Comparison of ENCODE assay signal across 11 cellular contexts in genomic region chr7:30430777-30431176, GRCh38. TPM values are rescaled to one million over a fixed set of nuclear protein-coding genes. Genes with fewer than 3 reads are reported as not detected.
DNase-seq lines count a peak whose midpoint lies in the region; ATAC-seq and TF ChIP-seq lines count a peak whose summit lies in the region.
"Had no signal": no experiment of that assay in that cellular context is flagged by ENCODE, and none has a peak within 500 bp of the region (broad histone marks: within the 10 kb centered on the region; RNA-seq: fewer than 3 reads in every experiment).

No MANE protein-coding gene starts in this region.

- no peak overlapping the region for H2AFZ ChIP-seq in OCI-LY1 (ENCODE audit: low read length)
- H2AFZ ChIP-seq in GM23338, result no peak overlapping the region

- H3F3A ChIP-seq in OCI-LY1 (ENCODE audit: insufficient read depth, low read length) (no peaks in the 10 kb centered on the region; the same call in 1 of the 2 replicates), GM23338 (replicated peaks; ENCODE audit: low read depth) (no peaks in the 10 kb centered on the region)

- H3K9ac ChIP-seq in OCI-LY1 (ENCODE audit: low read length), result no peak overlapping the region; the same call in 1 of the 2 replicates

- H3K27ac Mint-ChIP-seq in GM23338 (no peak overlapping the region), osteocyte (ENCODE audit: unreplicated experiment) (no peak overlapping the region)

- H3K36me3 ChIP-seq in right atrium auricular region (peaks cover 53% of the 10 kb centered on the region), OCI-LY1 (ENCODE audit: insufficient read depth, low read length) (no peaks in the 10 kb centered on the region), upper lobe of right lung (peaks cover 51% of the 10 kb centered on the region), GM23338 (ENCODE audit: insufficient read depth) (no peaks in the 10 kb centered on the region; the same call in 1 of the 2 replicates)

- H3K9me3 Mint-ChIP-seq in GM23338 (no peaks in the 10 kb centered on the region), osteocyte (ENCODE audit: unreplicated experiment) (no peaks in the 10 kb centered on the region)

- H3K79me2 ChIP-seq in OCI-LY1 (ENCODE audit: insufficient read depth, low read length), result no peaks in the 10 kb centered on the region
- no peaks in the 10 kb centered on the region for H3K79me2 ChIP-seq in GM23338 (replicated peaks; ENCODE audit: insufficient read depth)

- H3K4me3 ChIP-seq in right atrium auricular region (no peak overlapping the region), OCI-LY1 (ENCODE audit: low read depth, low read length, poor library complexity, severe bottlenecking) (no peak overlapping the region), upper lobe of right lung (no peak overlapping the region), GM23338 (no peak overlapping the region)

- no peaks in the 10 kb centered on the region for H3K9me3 ChIP-seq in right atrium auricular region
- no peaks in the 10 kb centered on the region for H3K9me3 ChIP-seq in OCI-LY1 (ENCODE audit: low read length)
- H3K9me3 ChIP-seq in upper lobe of right lung, result no peaks in the 10 kb centered on the region

- intact Hi-C loops in Right ventricle myocardium inferior (cut with DNase I), result no loop called here
- intact Hi-C loops in upper lobe of right lung (cut with DNase I), result no loop called here

- H3K27me3 Mint-ChIP-seq in GM23338 (ENCODE audit: insufficient read depth, low read depth, poor library complexity) (peaks cover 3% of the 10 kb centered on the region), osteocyte (ENCODE audit: unreplicated experiment) (no peaks in the 10 kb centered on the region)

- H3K36me3 Mint-ChIP-seq in GM23338 (ENCODE audit: low read depth), result peaks cover 19% of the 10 kb centered on the region
- peaks cover 26% of the 10 kb centered on the region for H3K36me3 Mint-ChIP-seq in osteocyte (ENCODE audit: unreplicated experiment)

- no peak overlapping the region for H3K4me3 Mint-ChIP-seq in GM23338
- H3K4me3 Mint-ChIP-seq in osteocyte (ENCODE audit: unreplicated experiment), result no peak overlapping the region

- H3K4me2 ChIP-seq in OCI-LY1 (ENCODE audit: low read length) (peak overlapping the region; percentile 18; the same call in 1 of the 2 replicates), GM23338 (no peak overlapping the region)

- TF ChIP-seq CTCF in right atrium auricular region (IDR thresholded peaks at IDR 0.05), result no peak
- TF ChIP-seq CTCF in OCI-LY1 (IDR thresholded peaks at IDR 0.05; ENCODE audit: low read length), result no peak
- no peak for TF ChIP-seq CTCF in upper lobe of right lung (IDR thresholded peaks at IDR 0.05)
- no peak for TF ChIP-seq CTCF in GM23338 (conservative IDR thresholded peaks at IDR 0.05; ENCODE audit: low read depth in 2 of 2)
- TF ChIP-seq CTCF in osteocyte (IDR thresholded peaks at IDR 0.05), result no peak

- DNase-seq in Right ventricle myocardium inferior (ENCODE audit: missing footprints), result peak; percentile 31
- DNase-seq in right atrium auricular region (ENCODE audit: low spot score), result no peak
- peak; percentile 45 for DNase-seq in left lobe of liver (ENCODE audit: low spot score)
- DNase-seq in upper lobe of right lung, result peak; percentile 57
- no peak for DNase-seq in T-helper 1 cell
- DNase-seq in GM23338 (ENCODE audit: low spot score), result no peak
- no peak for DNase-seq in osteocyte (ENCODE audit: extremely low spot score, unreplicated experiment)
- DNase-seq: IMR-90, NCI-H526 treated with DMSO at 0.1 percent for 48 hours, T-helper 9 cell had no signal

- no peaks in the 10 kb centered on the region for H3K9me2 ChIP-seq in OCI-LY1 (ENCODE audit: low read depth, low read length)
- no peaks in the 10 kb centered on the region for H3K9me2 ChIP-seq in GM23338 (ENCODE audit: insufficient read depth)

- ATAC-seq in Right ventricle myocardium inferior (no peak), left lobe of liver (no peak), upper lobe of right lung (peak; percentile 6), GM23338 (no peak)

- H3K27me3 ChIP-seq in right atrium auricular region, result no peaks in the 10 kb centered on the region
- no peaks in the 10 kb centered on the region for H3K27me3 ChIP-seq in OCI-LY1 (ENCODE audit: insufficient read depth, low read length)
- no peaks in the 10 kb centered on the region for H3K27me3 ChIP-seq in upper lobe of right lung
- H3K27me3 ChIP-seq in GM23338 (ENCODE audit: insufficient read depth), result no peaks in the 10 kb centered on the region

- H3K27ac ChIP-seq in right atrium auricular region (no peak overlapping the region), OCI-LY1 (ENCODE audit: low read depth, low read length, poor library complexity, severe bottlenecking) (peak overlapping the region; percentile 46), upper lobe of right lung (peak overlapping the region; percentile 25), GM23338 (ENCODE audit: low read depth) (no peak overlapping the region)

- peaks cover 37% of the 10 kb centered on the region for H3K4me1 Mint-ChIP-seq in GM23338
- H3K4me1 Mint-ChIP-seq in osteocyte (ENCODE audit: unreplicated experiment), result peaks cover 28% of the 10 kb centered on the region

- H3K4me1 ChIP-seq in right atrium auricular region, result peaks cover 0 to 28% of the 10 kb centered on the region in 2 donors
- H3K4me1 ChIP-seq in OCI-LY1 (ENCODE audit: insufficient read depth, low read length, severe bottlenecking), result peaks cover 60% of the 10 kb centered on the region
- peaks cover 54% of the 10 kb centered on the region for H3K4me1 ChIP-seq in upper lobe of right lung
- H3K4me1 ChIP-seq in GM23338 (ENCODE audit: insufficient read depth), result peaks cover 22% of the 10 kb centered on the region

- H4K20me1 ChIP-seq in OCI-LY1 (ENCODE audit: insufficient read depth, low read length) (no peaks in the 10 kb centered on the region), GM23338 (replicated peaks; ENCODE audit: insufficient read depth) (no peaks in the 10 kb centered on the region)

TF ChIP-seq in GM23338, 12 proteins besides CTCF, POLR2A, EP300 and RAD21:
- TF ChIP-seq CREB1 (CRISPR knock-in tag; IDR thresholded peaks at IDR 0.05; ENCODE audit: low read depth), result no peak
- TF ChIP-seq POLR2AphosphoS5 (IDR thresholded peaks at IDR 0.05; ENCODE audit: low read depth), result no peak
- no peak for TF ChIP-seq STAT1 (IDR thresholded peaks at IDR 0.05; ENCODE audit: unreplicated experiment)
- no peak for TF ChIP-seq EZH2phosphoT487 (IDR thresholded peaks at IDR 0.05; ENCODE audit: unreplicated experiment)
- no peak for TF ChIP-seq NANOG (IDR thresholded peaks at IDR 0.05; ENCODE audit: borderline replicate concordance)
- no peak for TF ChIP-seq ETS1 (IDR thresholded peaks at IDR 0.05)
- TF ChIP-seq ZNF331 (CRISPR knock-in tag; IDR thresholded peaks at IDR 0.05; ENCODE audit: low read depth), result no peak

RNA-seq across cellular contexts. Expression of gene NOD1, which starts 47.8 kb away (rescaled TPM):
- 8.4 TPM for total RNA-seq in Right ventricle myocardium inferior
- 10 to 100 TPM in 1 of 2 donors, 1 to 10 TPM in 1; 9.0 to 11.2 TPM for total RNA-seq in right atrium auricular region
- total RNA-seq in left lobe of liver, result 1.8 TPM
- 43.5 TPM for total RNA-seq in upper lobe of right lung
- total RNA-seq in GM23338 (2014; rRNA removed; shearing (Covaris generic)), result 3.8 and 7.3 TPM in 2 replicates
- polyA plus RNA-seq in GM23338 (2016; fragmentation: Nextera tagmentation; extraction: Ambion mirVana), result 2.1 and 3.3 TPM in 2 replicates
- 7.2 and 8.9 TPM in 2 replicates for total RNA-seq in osteocyte

Comparison
In these comparisons a context has a peak if more than half of its experiments do, and no peak if none do; other contexts are left out.
1. DNase-seq: peak in Right ventricle myocardium inferior (single experiment), left lobe of liver (single experiment) and upper lobe of right lung (single experiment); none in right atrium auricular region (single experiment), T-helper 1 cell (0 of 5), GM23338 (single experiment) and osteocyte (single experiment).
2. H3K27ac ChIP-seq: peak in OCI-LY1 (single experiment) and upper lobe of right lung (single experiment); none in right atrium auricular region (0 of 2) and GM23338 (single experiment).